ENCODE assay signal across 9 cellular contexts in genomic region chr20:25539742-25540201, GRCh38. TPM values are rescaled to one million over a fixed set of nuclear protein-coding genes. Genes with fewer than 3 reads are reported as not detected.
DNase-seq lines count a peak whose midpoint lies in the region; ATAC-seq and TF ChIP-seq lines count a peak whose summit lies in the region.
"Had no signal": no experiment of that assay in that cellular context is flagged by ENCODE, and none has a peak within 500 bp of the region (broad histone marks: within the 10 kb centered on the region; RNA-seq: fewer than 3 reads in every experiment).

No MANE protein-coding gene starts in this region.

- 20 to 23% methylated on average over 1 to 5 of the region's 10 CpGs for WGBS in gastroesophageal sphincter (ENCODE audit: low coverage in 1 of 2), 2 donors

- H3K36me3 ChIP-seq in BLaER1 (no peaks in the 10 kb centered on the region), OCI-LY3 (replicated peaks; ENCODE audit: low read depth, low read length) (no peaks in the 10 kb centered on the region), gastroesophageal sphincter (no peaks in the 10 kb centered on the region)

- no peak for TF ChIP-seq EP300 in gastroesophageal sphincter (IDR thresholded peaks at IDR 0.05)

- H3K79me2 ChIP-seq in OCI-LY3 (ENCODE audit: low read length), result no peaks in the 10 kb centered on the region

- H3K27me3 ChIP-seq in BLaER1 (no peaks in the 10 kb centered on the region), OCI-LY3 (ENCODE audit: low read depth, low read length) (no peaks in the 10 kb centered on the region), gastroesophageal sphincter (no peaks in the 10 kb centered on the region)

- ATAC-seq in gastroesophageal sphincter, result no peak
- ATAC-seq in HG03095 (IDR thresholded peaks at IDR 0.05; ENCODE audit: unreplicated experiment), result no peak
- ATAC-seq: activated CD8-positive, alpha-beta T cell treated with anti-CD3 and anti-CD28 coated beads, Interleukin-2, amount 10 ng/mL, durations not matched to agents 7 days and 5 days had no signal

- no peak overlapping the region for H3K4me3 ChIP-seq in BLaER1
- peak overlapping the region; percentile 70 for H3K4me3 ChIP-seq in OCI-LY3 (ENCODE audit: low read length)
- H3K4me3 ChIP-seq in gastroesophageal sphincter, result peak overlapping the region; percentile 1 to 44

- TF ChIP-seq CTCF in OCI-LY3 (IDR thresholded peaks at IDR 0.05; ENCODE audit: low read depth, low read length) (no peak), gastroesophageal sphincter (IDR thresholded peaks at IDR 0.05) (no peak)

- peak overlapping the region; percentile 99 for H2AFZ ChIP-seq in OCI-LY3 (ENCODE audit: low read depth, low read length)

- no peak for TF ChIP-seq POLR2A in gastroesophageal sphincter (IDR thresholded peaks at IDR 0.05)

- H3K27ac ChIP-seq in BLaER1 (0 out of 2 replicates have a peak overlapping the region, but pooled peaks have one; percentile 16), OCI-LY3 (ENCODE audit: low read length) (no peak overlapping the region), gastroesophageal sphincter (peak overlapping the region in 2 of 4 donors; percentile 21 to 54)

- peak; percentile 61 for DNase-seq in pons (ENCODE audit: low spot score)
- no peak for DNase-seq in activated CD8-positive, alpha-beta memory T cell treated with anti-CD3 and anti-CD28 coated beads for 24 hours
- no peak for DNase-seq in SKM-1 treated with dmso at 0.1 percent for 144 hours (lab: John Stamatoyannopoulos, UW; ENCODE audit: unreplicated experiment)
- DNase-seq in stimulated activated CD4-positive, alpha-beta T cell treated with anti-CD3 and anti-CD28 coated beads, Interleukin-2, amount 100 ng/mL, for 24 hours, result no peak
- DNase-seq: activated CD8-positive, alpha-beta T cell treated with anti-CD3 and anti-CD28 coated beads, Interleukin-2, amount 10 ng/mL, durations not matched to agents 7 days and 5 days had no signal

- H3K4me1 ChIP-seq in BLaER1 (peaks cover 51% of the 10 kb centered on the region), OCI-LY3 (ENCODE audit: low read length) (peaks cover 33% of the 10 kb centered on the region), gastroesophageal sphincter (peaks cover 0 to 28% (median 7%) of the 10 kb centered on the region in 3 donors)

- H4K20me1 ChIP-seq in BLaER1, result no peaks in the 10 kb centered on the region
- no peaks in the 10 kb centered on the region for H4K20me1 ChIP-seq in OCI-LY3 (ENCODE audit: insufficient read depth, low read length)

- H3K9me3 ChIP-seq in BLaER1 (0 out of 2 replicates have a peak, but pooled peaks cover 6% of the 10 kb centered on the region), OCI-LY3 (ENCODE audit: insufficient read depth, low read length) (no peaks in the 10 kb centered on the region), gastroesophageal sphincter (no peaks in the 10 kb centered on the region)

- H3K4me2 ChIP-seq in BLaER1 (peak overlapping the region; percentile 9; the same call in 1 of the 2 replicates), OCI-LY3 (ENCODE audit: low read length) (peak overlapping the region; percentile 90)

- H3K9ac ChIP-seq in BLaER1 (no peak overlapping the region), OCI-LY3 (ENCODE audit: low read length) (peak overlapping the region; percentile 16)

RNA-seq across cellular contexts. Expression of gene NINL, which starts 45.6 kb away (rescaled TPM):
- total RNA-seq in gastroesophageal sphincter, result 1 to 10 TPM; 4.2 to 7.5 (median 5.8) TPM
